ENCODE assay signal across 31 cellular contexts in genomic region chr4:95086532-95086931, GRCh38.
DNase-seq lines count a peak whose midpoint lies in the region; ATAC-seq and TF ChIP-seq lines count a peak whose summit lies in the region.
"Had no signal": no experiment of that assay in that cellular context is flagged by ENCODE, and none has a peak within 500 bp of the region (broad histone marks: within the 10 kb centered on the region; RNA-seq: fewer than 3 reads in every experiment).

No MANE protein-coding gene starts in this region.

- H3K4me1 ChIP-seq in GM23248 (ENCODE audit: insufficient read depth): 0 out of 2 replicates have a peak, but pooled peaks cover 6% of the 10 kb centered on the region
- no peaks in the 10 kb centered on the region for H3K4me1 ChIP-seq in left lung
- no peaks in the 10 kb centered on the region for H3K4me1 ChIP-seq in colonic mucosa
- H3K4me1 ChIP-seq: HAP-1, heart left ventricle, upper lobe of left lung had no signal

- DNase-seq in GM23248: peak; percentile 3
- no peak for DNase-seq in left lung
- no peak for DNase-seq in amygdala (lab: John Stamatoyannopoulos, UW)
- DNase-seq in colonic mucosa: no peak
- DNase-seq: activated CD4-positive, alpha-beta T cell treated with anti-CD3 and anti-CD28 coated beads, Interleukin-2, amount 50 U/mL, for 48 hours; activated CD4-positive, CD25-positive, alpha-beta regulatory T cell treated with anti-CD3 and anti-CD28 coated beads, Interleukin-2, amount 50 U/mL, for 72 hours; activated gamma-delta T cell treated with Interleukin-2 at 50 U/mL for 16 hours; activated naive CD8-positive, alpha-beta T cell treated with anti-CD3 and anti-CD28 coated beads, Interleukin-2, amount 10 ng/mL, durations not matched to agents 7 days and 5 days; activated T-cell treated with anti-CD3 and anti-CD28 coated beads, Interleukin-2, amount 50 U/mL, for 48 hours; caudate nucleus; CD4-positive, alpha-beta memory T cell; DMS 273 treated with DMSO at 0.1 percent for 48 hours; foreskin fibroblast; heart left ventricle; kidney; NCI-H1436; NCI-H2081 treated with DMSO at 0.1 percent for 48 hours; NCI-H2227 treated with DMSO at 0.1 percent for 48 hours; NCI-H69; retina; substantia nigra; upper lobe of left lung had no signal

- H3K36me3 ChIP-seq in GM23248 (ENCODE audit: low read depth) (no peaks in the 10 kb centered on the region), left lung (no peaks in the 10 kb centered on the region), colonic mucosa (no peaks in the 10 kb centered on the region)
- H3K36me3 ChIP-seq: esophagus muscularis mucosa, HAP-1, heart left ventricle, upper lobe of left lung had no signal

- 0 out of 2 replicates have a peak, but pooled peaks cover 5% of the 10 kb centered on the region for H3F3A ChIP-seq in GM23248 (ENCODE audit: insufficient read depth)

- ATAC-seq in left lung: peak; percentile 96
- no peak for ATAC-seq in GM21390 (IDR thresholded peaks at IDR 0.05; ENCODE audit: unreplicated experiment)
- no peak for ATAC-seq in HG03135 (IDR thresholded peaks at IDR 0.05; ENCODE audit: unreplicated experiment)
- ATAC-seq: heart left ventricle; natural killer cell treated with Interleukin-12 subunit alpha and Interleukin-12 subunit beta and Interleukin-15 and Interleukin-18, amount 100 ng/mL, for 72 hours; stimulated activated memory B cell treated with anti-CD40 and anti-IgM and Interleukin-4, amounts not matched to agents 10 μg/mL and 1 μg/mL and 100 μg/mL, for 72 hours had no signal

- in situ Hi-C loops in GM23248 (cut with MboI): loop anchor here (10.0 kb wide), 1 partner anchor 462 kb away; no protein-coding TSS in a partner anchor

- no peak for TF ChIP-seq CTCF in 22Rv1 (IDR thresholded peaks at IDR 0.05)
- no peak for TF ChIP-seq CTCF in VCaP (conservative IDR thresholded peaks at IDR 0.05)
- TF ChIP-seq CTCF in left lung (IDR thresholded peaks at IDR 0.05): no peak
- TF ChIP-seq CTCF in colonic mucosa (IDR thresholded peaks at IDR 0.05): no peak

- H2AFZ ChIP-seq in GM23248: no peak overlapping the region

- intact Hi-C loops in left lung (cut with DNase I): no loop called here
- intact Hi-C loops in colonic mucosa (cut with DNase I): no loop called here

- no peak overlapping the region for H3K4me2 ChIP-seq in GM23248 (ENCODE audit: unreplicated experiment)

- no peaks in the 10 kb centered on the region for H4K20me1 ChIP-seq in GM23248 (ENCODE audit: insufficient read depth)

- H3K9me3 ChIP-seq in GM23248 (ENCODE audit: low read depth) (no peaks in the 10 kb centered on the region), left lung (no peaks in the 10 kb centered on the region), colonic mucosa (no peaks in the 10 kb centered on the region)
- H3K9me3 ChIP-seq: esophagus muscularis mucosa, HAP-1, heart left ventricle, upper lobe of left lung had no signal

- no peak overlapping the region for H3K9ac ChIP-seq in GM23248
- no peak overlapping the region for H3K9ac ChIP-seq in colonic mucosa (ENCODE audit: low read depth in 2 of 2, low read length in 2 of 2)

- H3K9me2 ChIP-seq in GM23248 (ENCODE audit: insufficient read depth): no peaks in the 10 kb centered on the region; the same call in 1 of the 2 replicates

- H3K27me3 ChIP-seq in GM23248 (replicated peaks; ENCODE audit: insufficient read depth) (no peaks in the 10 kb centered on the region), left lung (no peaks in the 10 kb centered on the region), colonic mucosa (no peaks in the 10 kb centered on the region)
- H3K27me3 ChIP-seq: esophagus muscularis mucosa, heart left ventricle, upper lobe of left lung had no signal

- no peaks in the 10 kb centered on the region for H3K79me2 ChIP-seq in GM23248 (ENCODE audit: insufficient read depth)

- 41 to 43% methylated on average over 1 of the region's 1 CpG for WGBS in GM23248 (ENCODE audit: low coverage in 1 of 2, low lambda C conversion rate in 2 of 2, missing lambda C conversion rate in 2 of 2), 2 experiments

- H3K4me3 ChIP-seq in GM23248 (no peak overlapping the region), left lung (no peak overlapping the region), colonic mucosa (no peak overlapping the region)
- H3K4me3 ChIP-seq: esophagus muscularis mucosa, HAP-1, heart left ventricle, skin epidermis, upper lobe of left lung had no signal

- H3K27ac ChIP-seq in 22Rv1 (0 out of 2 replicates have a peak overlapping the region, but pooled peaks have one; percentile 5), GM23248 (no peak overlapping the region), VCaP (peak overlapping the region; percentile 22), left lung (no peak overlapping the region), colonic mucosa (no peak overlapping the region)
- H3K27ac ChIP-seq: esophagus muscularis mucosa, heart left ventricle, skin epidermis had no signal

Comparison
In these comparisons a context has a peak if more than half of its experiments do, and no peak if none do; other contexts are left out.
1. H3K27ac ChIP-seq: peak in 22Rv1 (single experiment) and VCaP (single experiment); none in GM23248 (single experiment), left lung (0 of 2) and colonic mucosa (single experiment).